Comparison of ENCODE assay signal across 20 cellular contexts in the genomic region with DNA sequence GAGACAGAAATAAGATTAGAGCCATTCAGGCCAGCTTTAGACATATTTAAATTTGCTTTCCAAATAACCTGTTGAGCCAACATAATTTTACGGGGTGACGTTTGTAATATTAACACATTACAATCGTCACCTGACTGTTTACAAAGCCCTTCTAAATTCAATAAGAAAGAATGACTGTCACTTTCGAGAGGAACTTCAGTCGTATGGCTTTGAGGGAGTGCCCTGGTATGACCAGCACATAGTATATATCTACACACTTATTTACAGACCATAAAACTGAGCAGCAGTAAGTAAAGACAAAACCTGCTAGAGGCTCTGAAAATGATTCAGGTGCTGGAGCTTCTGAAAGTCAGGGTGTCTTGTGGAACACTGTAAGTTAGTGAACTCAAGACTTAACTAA.
"Had no signal": no experiment of that assay in that cellular context is flagged by ENCODE, and none has a peak within 500 bp of the region (broad histone marks: within the 10 kb centered on the region; RNA-seq: fewer than 3 reads in every experiment).

No MANE protein-coding gene starts in this region.

- H3K9ac ChIP-seq: SK-N-SH had no signal

- H3K9me3 Mint-ChIP-seq: T-cell had no signal

- ATAC-seq: Panc1, T-cell had no signal

- H3K9me3 ChIP-seq: SK-N-SH had no signal

- H3K27ac ChIP-seq: RWPE1 had no signal

- H3K4me3 Mint-ChIP-seq: T-cell had no signal

- H3K36me3 Mint-ChIP-seq: T-cell had no signal

- H3K9me2 ChIP-seq: SK-N-SH had no signal

- H3K27ac Mint-ChIP-seq: T-cell had no signal

- DNase-seq: Karpas-422, KBM-7, MV-4-11, NCI-H1048, NCI-H1105, NCI-H1417, NCI-H1436 treated with DMSO at 0.1 percent for 48 hours, NCI-H1694, NCI-H187 treated with DMSO at 0.1 percent for 48 hours, NCI-H2029 treated with DMSO at 0.1 percent for 48 hours, NCI-H2227 treated with DMSO at 0.1 percent for 48 hours, NCI-H524, NCI-H526 treated with DMSO at 0.1 percent for 48 hours, NCI-H748 treated with DMSO at 0.1 percent for 48 hours, SHP77, SK-N-SH, SW 1271, T-cell had no signal

- H3K4me1 Mint-ChIP-seq: T-cell had no signal

- H3K4me2 ChIP-seq: SK-N-SH had no signal
